12 cellular contexts compared by ENCODE assay signal in genomic region chr2:130692041-130692770, GRCh38. TPM values are rescaled to one million over a fixed set of nuclear protein-coding genes. Genes with fewer than 3 reads are reported as not detected.
DNase-seq lines count a peak whose midpoint lies in the region; ATAC-seq and TF ChIP-seq lines count a peak whose summit lies in the region.
"Not testable (repeated sequence)": the region's sequence is repeated elsewhere in the genome, so short reads cannot be mapped to it uniquely, and the experiment has no call there.
"Had no signal": no experiment of that assay in that cellular context is flagged by ENCODE, and none has a peak within 500 bp of the region (broad histone marks: within the 10 kb centered on the region; RNA-seq: fewer than 3 reads in every experiment).

No MANE protein-coding gene starts in this region.

- not testable (repeated sequence) for H3K4me3 ChIP-seq in RWPE2 (ENCODE audit: severe bottlenecking)

- not testable (repeated sequence) for H3K9me3 ChIP-seq in RWPE2 (ENCODE audit: severe bottlenecking)

- DNase-seq in RWPE2 (ENCODE audit: low spot score); left lobe of liver (ENCODE audit: low spot score); natural killer cell; sciatic nerve (ENCODE audit: low spot score): not testable (repeated sequence)
- DNase-seq in glutamatergic neuron: peak; percentile 9

- not testable (repeated sequence) for H3K4me1 Mint-ChIP-seq in glutamatergic neuron (ENCODE audit: low read depth, unreplicated experiment); natural killer cell

- intact Hi-C loops in natural killer cell (cut with micrococcal nuclease); sciatic nerve (cut with DNase I): not testable (repeated sequence)

- H3K36me3 Mint-ChIP-seq in glutamatergic neuron (ENCODE audit: unreplicated experiment); natural killer cell: not testable (repeated sequence)

- not testable (repeated sequence) for H3K27ac ChIP-seq in RWPE2 (ENCODE audit: poor library complexity, severe bottlenecking)

- H3K4me1 ChIP-seq in RWPE2 (ENCODE audit: insufficient read depth, poor library complexity, severe bottlenecking): not testable (repeated sequence)

- H3K4me3 Mint-ChIP-seq in glutamatergic neuron (ENCODE audit: unreplicated experiment); natural killer cell: not testable (repeated sequence)

- H3K27me3 Mint-ChIP-seq in glutamatergic neuron (ENCODE audit: unreplicated experiment): not testable (repeated sequence)
- peaks cover 2 to 21% of the 10 kb centered on the region in 2 donors for H3K27me3 Mint-ChIP-seq in natural killer cell (ENCODE audit: low read depth in 2 of 2)

- TF ChIP-seq CTCF in RWPE2 (IDR thresholded peaks at IDR 0.05; ENCODE audit: poor library complexity, severe bottlenecking); glutamatergic neuron (IDR thresholded peaks at IDR 0.05; ENCODE audit: partially characterized antibody, unreplicated experiment); natural killer cell (IDR thresholded peaks at IDR 0.05): not testable (repeated sequence)

- H3K27ac Mint-ChIP-seq in glutamatergic neuron (ENCODE audit: unreplicated experiment); natural killer cell: not testable (repeated sequence)

- H3K36me3 ChIP-seq in RWPE2 (ENCODE audit: low read depth): not testable (repeated sequence)

- peak; percentile 28 for ATAC-seq in GM21529 (IDR thresholded peaks at IDR 0.05; ENCODE audit: unreplicated experiment)
- ATAC-seq in HG02884 (IDR thresholded peaks at IDR 0.05; ENCODE audit: unreplicated experiment): peak; percentile 29
- peak; percentile 10; the same call in 1 of the 3 replicates for ATAC-seq in RWPE2 (ENCODE audit: low read depth)
- peak; percentile 63 for ATAC-seq in left lobe of liver
- peak in 2 of 3 donors; percentile 2 to 14 for ATAC-seq in natural killer cell
- peak; percentile 56 for ATAC-seq in sciatic nerve

- not testable (repeated sequence) for H3K9me3 Mint-ChIP-seq in glutamatergic neuron (ENCODE audit: unreplicated experiment); natural killer cell

- H3K27me3 ChIP-seq in RWPE2 (ENCODE audit: insufficient read depth, poor library complexity, severe bottlenecking): not testable (repeated sequence)

RNA-seq across cellular contexts. Expression of gene GPR148, which starts 36.7 kb away (rescaled TPM):
- total RNA-seq in glutamatergic neuron (ENCODE audit: unreplicated experiment) (not detected), left lobe of liver (not detected), natural killer cell (not detected), sciatic nerve (not detected)
- total RNA-seq: A673, HT1080, OCI-LY7, Right ventricle myocardium superior, SK-MEL-5 had no signal

Comparison
In these comparisons a context has a peak if more than half of its experiments do, and no peak if none do; other contexts are left out.
1. ATAC-seq: peak in every context shown above with its lines; median percentile 63 in left lobe of liver; 56 in sciatic nerve; 29 in HG02884; 28 in GM21529; 10 in RWPE2; 8 in natural killer cell.